In the genomic region with DNA sequence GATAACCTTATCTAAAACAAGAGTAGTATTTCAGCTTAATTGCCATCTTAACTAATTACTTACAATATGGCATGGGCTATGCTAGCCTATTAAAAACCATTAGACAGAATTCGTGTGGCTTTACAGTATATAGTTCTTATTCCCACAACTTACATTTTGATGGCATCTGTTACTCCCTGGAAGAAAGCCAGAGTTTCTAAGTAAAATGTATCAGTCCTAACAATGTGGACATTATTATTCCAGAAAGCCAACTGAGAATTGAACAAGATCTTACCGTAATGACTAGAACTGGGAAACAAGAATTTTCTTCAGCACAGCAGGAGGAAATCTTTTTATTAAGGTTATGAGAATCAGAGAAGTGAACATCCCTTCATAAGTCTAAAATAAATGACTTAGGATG, we compare ENCODE assay signal across 1 cellular context.
TF ChIP-seq lines count a peak whose summit lies in the region.

No MANE protein-coding gene starts in this region.

TF ChIP-seq in IMR-90, 13 proteins besides CTCF, POLR2A, EP300 and RAD21:
- TF ChIP-seq, protein P1, sequence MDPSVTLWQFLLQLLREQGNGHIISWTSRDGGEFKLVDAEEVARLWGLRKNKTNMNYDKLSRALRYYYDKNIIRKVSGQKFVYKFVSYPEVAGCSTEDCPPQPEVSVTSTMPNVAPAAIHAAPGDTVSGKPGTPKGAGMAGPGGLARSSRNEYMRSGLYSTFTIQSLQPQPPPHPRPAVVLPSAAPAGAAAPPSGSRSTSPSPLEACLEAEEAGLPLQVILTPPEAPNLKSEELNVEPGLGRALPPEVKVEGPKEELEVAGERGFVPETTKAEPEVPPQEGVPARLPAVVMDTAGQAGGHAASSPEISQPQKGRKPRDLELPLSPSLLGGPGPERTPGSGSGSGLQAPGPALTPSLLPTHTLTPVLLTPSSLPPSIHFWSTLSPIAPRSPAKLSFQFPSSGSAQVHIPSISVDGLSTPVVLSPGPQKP (IDR thresholded peaks at IDR 0.05; ENCODE audit: borderline replicate concordance, low read depth, low read length): no peak
- no peak for TF ChIP-seq FOS (IDR thresholded peaks at IDR 0.05; ENCODE audit: low read depth, low read length)
- TF ChIP-seq MAZ (IDR thresholded peaks at IDR 0.05; ENCODE audit: borderline replicate concordance, low read depth, low read length): no peak
- TF ChIP-seq MXI1 (IDR thresholded peaks at IDR 0.05; ENCODE audit: borderline replicate concordance, low read depth, low read length): no peak
- TF ChIP-seq BHLHE40 (IDR thresholded peaks at IDR 0.05; ENCODE audit: low read depth, low read length): no peak
- TF ChIP-seq SMC3 (IDR thresholded peaks at IDR 0.05; ENCODE audit: low read depth, low read length): no peak
- no peak for TF ChIP-seq RCOR1 (IDR thresholded peaks at IDR 0.05; ENCODE audit: insufficient replicate concordance, low read length)
- TF ChIP-seq CHD1 (IDR thresholded peaks at IDR 0.05; ENCODE audit: low read depth, low read length): no peak
- no peak for TF ChIP-seq USF2 (IDR thresholded peaks at IDR 0.05; ENCODE audit: low read depth, low read length)
- no peak for TF ChIP-seq RFX5 (IDR thresholded peaks at IDR 0.05; ENCODE audit: low read depth, low read length)
- no peak for TF ChIP-seq CEBPB (IDR thresholded peaks at IDR 0.05; ENCODE audit: low read depth, low read length)
- no peak for TF ChIP-seq MAFK (IDR thresholded peaks at IDR 0.05; ENCODE audit: low read depth, low read length)
- TF ChIP-seq NFE2L2 (IDR thresholded peaks at IDR 0.05; ENCODE audit: low read depth, low read length): no peak
